1 cellular context compared by ENCODE assay signal in genomic region chr15:101712078-101712477, GRCh38.
TF ChIP-seq lines count a peak whose summit lies in the region.

No MANE protein-coding gene starts in this region.

TF ChIP-seq in IMR-90, 13 proteins besides CTCF, POLR2A, EP300 and RAD21:
- TF ChIP-seq CEBPB (IDR thresholded peaks at IDR 0.05; ENCODE audit: low read depth, low read length) (no peak), RCOR1 (IDR thresholded peaks at IDR 0.05; ENCODE audit: insufficient replicate concordance, low read length) (no peak)
